In genomic region chr2:155846249-155846648, GRCh38 we compare ENCODE assay signal across 22 cellular contexts.
DNase-seq lines count a peak whose midpoint lies in the region; ATAC-seq and TF ChIP-seq lines count a peak whose summit lies in the region.
"Had no signal": no experiment of that assay in that cellular context is flagged by ENCODE, and none has a peak within 500 bp of the region (broad histone marks: within the 10 kb centered on the region; RNA-seq: fewer than 3 reads in every experiment).

No MANE protein-coding gene starts in this region.

- POLR2A ChIA-PET in HCT116 (lab: Charles Lee), result no interaction called here

- no peak overlapping the region for H2AFZ ChIP-seq in HCT116 (ENCODE audit: low read depth, low read length, poor library complexity, severe bottlenecking)
- H2AFZ ChIP-seq: hepatocyte had no signal

- TF ChIP-seq CTCF in HCT116 (IDR thresholded peaks at IDR 0.05 in 2 of 3, conservative IDR thresholded peaks at IDR 0.05 in 1 of 3; ENCODE audit: borderline replicate concordance in 1 of 3, insufficient read depth in 1 of 3, low read depth in 2 of 3, low read length in 2 of 3), result no peak
- TF ChIP-seq CTCF in left ventricle myocardium inferior (IDR thresholded peaks at IDR 0.05; ENCODE audit: borderline replicate concordance), result no peak

- H3K9me2 ChIP-seq in HCT116 (ENCODE audit: insufficient read depth), result no peaks in the 10 kb centered on the region

- BruUV-seq in HCT116 (replicated peaks; lab: Mats Ljungman, UMichigan), result no TSS peak

- no peak overlapping the region for H3K4me3 ChIP-seq in HCT116 (replicated peaks in 1 of 2; ENCODE audit: low read depth in 1 of 2, low read length in 2 of 2)
- H3K4me3 ChIP-seq in left ventricle myocardium inferior, result no peak overlapping the region
- H3K4me3 ChIP-seq: hepatocyte, mucosa of descending colon, suprapubic skin, vagina had no signal

- no peak overlapping the region for H3K27ac ChIP-seq in HCT116 (ENCODE audit: low read depth, low read length)
- H3K27ac ChIP-seq in left ventricle myocardium inferior (replicated peaks), result no peak overlapping the region
- H3K27ac ChIP-seq: hepatocyte, suprapubic skin, vagina, VCaP had no signal

- peak; percentile 52 for ATAC-seq in GM18517 (IDR thresholded peaks at IDR 0.05; ENCODE audit: unreplicated experiment)
- ATAC-seq in HCT116, result peak; percentile 61
- ATAC-seq in HG02938 (IDR thresholded peaks at IDR 0.05; ENCODE audit: unreplicated experiment), result no peak
- ATAC-seq: mucosa of descending colon; stimulated activated effector memory CD8-positive, alpha-beta T cell treated with anti-CD3 and anti-CD28 coated beads, Interleukin-12 subunit alpha, Interleukin-12 subunit beta, amount 100 ng/mL, for 72 hours had no signal

- DNase-seq in HCT116 (ENCODE audit: low read depth, low spot score), result peak; percentile 43
- DNase-seq in SW480 (ENCODE audit: low spot score), result peak; percentile 62
- DNase-seq in kidney tubule cell (ENCODE audit: low spot score), result peak; percentile 25
- no peak for DNase-seq in activated CD4-positive, CD25-positive, alpha-beta regulatory T cell treated with anti-CD3 and anti-CD28 coated beads, Interleukin-2, amount 50 U/mL, for 72 hours
- no peak for DNase-seq in left ventricle myocardium inferior
- DNase-seq: activated CD4-positive, alpha-beta T cell treated with anti-CD3 and anti-CD28 coated beads, Interleukin-2, amount 50 U/mL, for 1 hour; aorta; cerebellar nuclear complex; DMS 273 treated with DMSO at 0.1 percent for 48 hours; H9; mucosa of descending colon; NCI-H1417; NCI-H2081 treated with DMSO at 0.1 percent for 48 hours; NCI-H510A treated with DMSO at 0.1 percent for 48 hours; T-helper 2 cell had no signal

- TF ChIP-seq POLR2A in HCT116 (IDR thresholded peaks at IDR 0.05; ENCODE audit: borderline replicate concordance, extremely low read depth, insufficient read depth, insufficient read length), result no peak

- H3K27me3 ChIP-seq in HCT116 (ENCODE audit: insufficient read depth, low read length), result no peaks in the 10 kb centered on the region
- H3K27me3 ChIP-seq in left ventricle myocardium inferior (ENCODE audit: low read depth), result no peaks in the 10 kb centered on the region
- H3K27me3 ChIP-seq: hepatocyte, suprapubic skin, vagina had no signal

- H3K79me2 ChIP-seq in HCT116 (ENCODE audit: insufficient read depth, low read length), result no peaks in the 10 kb centered on the region
- H3K79me2 ChIP-seq: hepatocyte had no signal

- CTCF ChIA-PET in HCT116 (lab: Charles Lee), result no interaction called here

- H3K9ac ChIP-seq in HCT116 (ENCODE audit: low read length), result no peak overlapping the region

- RAD21 ChIA-PET in HCT116 (lab: Charles Lee; ENCODE audit: low non-redundant PET in 1 of 2, low total read pairs in 2 of 2, uncharacterized antibody in 2 of 2, unreplicated experiment in 2 of 2), result no interaction called here

- TF ChIP-seq RAD21 in HCT116 (IDR thresholded peaks at IDR 0.05; ENCODE audit: low read depth), result no peak

- no peak overlapping the region for H3K4me2 ChIP-seq in HCT116 (ENCODE audit: low read length)
- H3K4me2 ChIP-seq: hepatocyte had no signal

- H3K9me3 ChIP-seq in HCT116 (ENCODE audit: control insufficient read depth in 1 of 2, insufficient read depth in 1 of 2, low read depth in 1 of 2, low read length in 2 of 2) (no peaks in the 10 kb centered on the region), left ventricle myocardium inferior (replicated peaks) (peaks cover 4% of the 10 kb centered on the region)
- H3K9me3 ChIP-seq: mucosa of descending colon, suprapubic skin, vagina had no signal

- no peaks in the 10 kb centered on the region for H3K36me3 ChIP-seq in HCT116 (ENCODE audit: control insufficient read depth in 1 of 2, insufficient read depth in 2 of 2, low read length in 2 of 2)
- H3K36me3 ChIP-seq in left ventricle myocardium inferior, result no peaks in the 10 kb centered on the region
- H3K36me3 ChIP-seq: suprapubic skin, vagina had no signal

- intact Hi-C loops in HCT116 (cut with micrococcal nuclease) (no loop called here), left ventricle myocardium inferior (cut with micrococcal nuclease) (no loop called here)

- H4K20me1 ChIP-seq in HCT116 (ENCODE audit: insufficient read depth), result no peaks in the 10 kb centered on the region

- no peaks in the 10 kb centered on the region for H3K4me1 ChIP-seq in HCT116 (ENCODE audit: control insufficient read depth in 1 of 2, insufficient read depth in 2 of 2, low read length in 2 of 2)
- H3K4me1 ChIP-seq in left ventricle myocardium inferior, result no peaks in the 10 kb centered on the region
- H3K4me1 ChIP-seq: suprapubic skin, vagina had no signal

TF ChIP-seq in HCT116, 20 proteins besides CTCF, POLR2A, EP300 and RAD21:
- TF ChIP-seq CEBPB (IDR thresholded peaks at IDR 0.05; ENCODE audit: low read depth) (no peak), JUND (IDR thresholded peaks at IDR 0.05) (no peak), EGR1 (IDR thresholded peaks at IDR 0.05; ENCODE audit: low read depth) (no peak)

Comparison
In these comparisons a context has a peak if more than half of its experiments do, and no peak if none do; other contexts are left out.
1. DNase-seq: peak in HCT116 (single experiment), SW480 (single experiment) and kidney tubule cell (single experiment); none in activated CD4-positive, CD25-positive, alpha-beta regulatory T cell treated with anti-CD3 and anti-CD28 coated beads, Interleukin-2, amount 50 U/mL, for 72 hours (single experiment) and left ventricle myocardium inferior (single experiment).